ENCODE assay signal across 1 cellular context in the genomic region with DNA sequence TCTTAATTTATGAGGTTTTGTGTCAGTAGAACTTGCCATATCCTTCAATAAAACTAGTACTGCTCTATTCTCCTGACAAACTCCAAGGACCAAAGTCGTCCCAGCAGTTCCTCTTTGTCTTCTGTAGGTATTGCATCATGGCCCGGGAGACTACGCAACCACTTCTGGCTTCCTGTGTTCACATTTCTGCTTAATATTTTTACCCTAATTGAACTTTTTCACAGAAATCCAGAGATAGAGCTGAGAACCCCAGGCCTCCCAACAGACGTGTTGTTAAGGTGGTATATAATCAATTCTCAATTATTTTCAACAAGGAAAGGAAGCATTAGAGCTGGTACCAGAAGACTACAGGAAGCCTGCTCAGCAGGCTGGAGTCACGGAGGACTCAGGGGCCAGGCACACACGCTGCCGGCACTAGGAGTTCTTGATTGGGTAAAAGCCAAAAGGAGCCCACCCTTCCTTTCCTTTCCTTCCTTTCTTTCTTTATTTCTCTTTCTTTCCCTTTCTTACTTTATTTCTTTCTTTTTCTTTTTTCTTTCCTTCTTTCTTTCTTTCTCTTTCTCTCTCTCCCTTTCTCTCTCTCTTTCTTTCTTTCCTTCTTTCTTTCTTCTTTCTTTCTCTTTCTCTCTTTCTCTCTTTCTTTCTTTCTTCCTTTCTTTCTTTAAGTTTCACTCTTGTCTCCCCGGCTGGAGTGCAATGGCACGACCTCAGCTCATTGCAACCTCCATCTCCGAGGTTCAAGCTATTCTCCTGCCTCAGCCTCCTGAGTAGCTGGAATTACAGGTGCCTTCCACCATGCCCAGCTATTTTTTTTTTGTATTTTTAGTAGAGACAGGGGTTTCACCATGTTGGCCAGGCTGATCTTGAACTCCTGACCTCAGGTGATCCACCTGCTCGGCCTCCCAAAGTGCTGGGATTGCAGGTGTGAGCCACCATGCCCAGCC.
TF ChIP-seq lines count a peak whose summit lies in the region.

No MANE protein-coding gene starts in this region.

TF ChIP-seq in K562, 482 proteins besides CTCF, POLR2A, EP300 and RAD21 (continued from another document and continues in another):
- TF ChIP-seq PBX2 (CRISPR knock-in tag; IDR thresholded peaks at IDR 0.05; ENCODE audit: low read depth), result no peak
- no peak for TF ChIP-seq PBX2 (tag; conservative IDR thresholded peaks at IDR 0.05; ENCODE audit: low read depth)
- no peak for TF ChIP-seq RBM15 (IDR thresholded peaks at IDR 0.05; ENCODE audit: insufficient read depth, low read length)
- TF ChIP-seq KDM2B (CRISPR knock-in tag; IDR thresholded peaks at IDR 0.05), result no peak
- TF ChIP-seq ELF4 (CRISPR knock-in tag; IDR thresholded peaks at IDR 0.05), result 0 out of 2 replicates have a peak, but pooled peaks have one; percentile 61
- TF ChIP-seq, protein P1, sequence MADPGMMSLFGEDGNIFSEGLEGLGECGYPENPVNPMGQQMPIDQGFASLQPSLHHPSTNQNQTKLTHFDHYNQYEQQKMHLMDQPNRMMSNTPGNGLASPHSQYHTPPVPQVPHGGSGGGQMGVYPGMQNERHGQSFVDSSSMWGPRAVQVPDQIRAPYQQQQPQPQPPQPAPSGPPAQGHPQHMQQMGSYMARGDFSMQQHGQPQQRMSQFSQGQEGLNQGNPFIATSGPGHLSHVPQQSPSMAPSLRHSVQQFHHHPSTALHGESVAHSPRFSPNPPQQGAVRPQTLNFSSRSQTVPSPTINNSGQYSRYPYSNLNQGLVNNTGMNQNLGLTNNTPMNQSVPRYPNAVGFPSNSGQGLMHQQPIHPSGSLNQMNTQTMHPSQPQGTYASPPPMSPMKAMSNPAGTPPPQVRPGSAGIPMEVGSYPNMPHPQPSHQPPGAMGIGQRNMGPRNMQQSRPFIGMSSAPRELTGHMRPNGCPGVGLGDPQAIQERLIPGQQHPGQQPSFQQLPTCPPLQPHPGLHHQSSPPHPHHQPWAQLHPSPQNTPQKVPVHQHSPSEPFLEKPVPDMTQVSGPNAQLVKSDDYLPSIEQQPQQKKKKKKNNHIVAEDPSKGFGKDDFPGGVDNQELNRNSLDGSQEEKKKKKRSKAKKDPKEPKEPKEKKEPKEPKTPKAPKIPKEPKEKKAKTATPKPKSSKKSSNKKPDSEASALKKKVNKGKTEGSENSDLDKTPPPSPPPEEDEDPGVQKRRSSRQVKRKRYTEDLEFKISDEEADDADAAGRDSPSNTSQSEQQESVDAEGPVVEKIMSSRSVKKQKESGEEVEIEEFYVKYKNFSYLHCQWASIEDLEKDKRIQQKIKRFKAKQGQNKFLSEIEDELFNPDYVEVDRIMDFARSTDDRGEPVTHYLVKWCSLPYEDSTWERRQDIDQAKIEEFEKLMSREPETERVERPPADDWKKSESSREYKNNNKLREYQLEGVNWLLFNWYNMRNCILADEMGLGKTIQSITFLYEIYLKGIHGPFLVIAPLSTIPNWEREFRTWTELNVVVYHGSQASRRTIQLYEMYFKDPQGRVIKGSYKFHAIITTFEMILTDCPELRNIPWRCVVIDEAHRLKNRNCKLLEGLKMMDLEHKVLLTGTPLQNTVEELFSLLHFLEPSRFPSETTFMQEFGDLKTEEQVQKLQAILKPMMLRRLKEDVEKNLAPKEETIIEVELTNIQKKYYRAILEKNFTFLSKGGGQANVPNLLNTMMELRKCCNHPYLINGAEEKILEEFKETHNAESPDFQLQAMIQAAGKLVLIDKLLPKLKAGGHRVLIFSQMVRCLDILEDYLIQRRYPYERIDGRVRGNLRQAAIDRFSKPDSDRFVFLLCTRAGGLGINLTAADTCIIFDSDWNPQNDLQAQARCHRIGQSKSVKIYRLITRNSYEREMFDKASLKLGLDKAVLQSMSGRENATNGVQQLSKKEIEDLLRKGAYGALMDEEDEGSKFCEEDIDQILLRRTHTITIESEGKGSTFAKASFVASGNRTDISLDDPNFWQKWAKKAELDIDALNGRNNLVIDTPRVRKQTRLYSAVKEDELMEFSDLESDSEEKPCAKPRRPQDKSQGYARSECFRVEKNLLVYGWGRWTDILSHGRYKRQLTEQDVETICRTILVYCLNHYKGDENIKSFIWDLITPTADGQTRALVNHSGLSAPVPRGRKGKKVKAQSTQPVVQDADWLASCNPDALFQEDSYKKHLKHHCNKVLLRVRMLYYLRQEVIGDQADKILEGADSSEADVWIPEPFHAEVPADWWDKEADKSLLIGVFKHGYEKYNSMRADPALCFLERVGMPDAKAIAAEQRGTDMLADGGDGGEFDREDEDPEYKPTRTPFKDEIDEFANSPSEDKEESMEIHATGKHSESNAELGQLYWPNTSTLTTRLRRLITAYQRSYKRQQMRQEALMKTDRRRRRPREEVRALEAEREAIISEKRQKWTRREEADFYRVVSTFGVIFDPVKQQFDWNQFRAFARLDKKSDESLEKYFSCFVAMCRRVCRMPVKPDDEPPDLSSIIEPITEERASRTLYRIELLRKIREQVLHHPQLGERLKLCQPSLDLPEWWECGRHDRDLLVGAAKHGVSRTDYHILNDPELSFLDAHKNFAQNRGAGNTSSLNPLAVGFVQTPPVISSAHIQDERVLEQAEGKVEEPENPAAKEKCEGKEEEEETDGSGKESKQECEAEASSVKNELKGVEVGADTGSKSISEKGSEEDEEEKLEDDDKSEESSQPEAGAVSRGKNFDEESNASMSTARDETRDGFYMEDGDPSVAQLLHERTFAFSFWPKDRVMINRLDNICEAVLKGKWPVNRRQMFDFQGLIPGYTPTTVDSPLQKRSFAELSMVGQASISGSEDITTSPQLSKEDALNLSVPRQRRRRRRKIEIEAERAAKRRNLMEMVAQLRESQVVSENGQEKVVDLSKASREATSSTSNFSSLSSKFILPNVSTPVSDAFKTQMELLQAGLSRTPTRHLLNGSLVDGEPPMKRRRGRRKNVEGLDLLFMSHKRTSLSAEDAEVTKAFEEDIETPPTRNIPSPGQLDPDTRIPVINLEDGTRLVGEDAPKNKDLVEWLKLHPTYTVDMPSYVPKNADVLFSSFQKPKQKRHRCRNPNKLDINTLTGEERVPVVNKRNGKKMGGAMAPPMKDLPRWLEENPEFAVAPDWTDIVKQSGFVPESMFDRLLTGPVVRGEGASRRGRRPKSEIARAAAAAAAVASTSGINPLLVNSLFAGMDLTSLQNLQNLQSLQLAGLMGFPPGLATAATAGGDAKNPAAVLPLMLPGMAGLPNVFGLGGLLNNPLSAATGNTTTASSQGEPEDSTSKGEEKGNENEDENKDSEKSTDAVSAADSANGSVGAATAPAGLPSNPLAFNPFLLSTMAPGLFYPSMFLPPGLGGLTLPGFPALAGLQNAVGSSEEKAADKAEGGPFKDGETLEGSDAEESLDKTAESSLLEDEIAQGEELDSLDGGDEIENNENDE (IDR thresholded peaks at IDR 0.05; ENCODE audit: low read depth, low read length), result no peak
- TF ChIP-seq SMAD1 (IDR thresholded peaks at IDR 0.05; ENCODE audit: low read depth, low read length, partially characterized antibody), result no peak
- peak in 1 of 2 experiments; percentile 37 for TF ChIP-seq AFF1 (IDR thresholded peaks at IDR 0.05; ENCODE audit: low read depth in 1 of 2, partially characterized antibody in 2 of 2)
- no peak for TF ChIP-seq ZNF436 (CRISPR knock-in tag; IDR thresholded peaks at IDR 0.05)
- no peak for TF ChIP-seq NCOA6 (IDR thresholded peaks at IDR 0.05)
- peak; percentile 72; the same call in 1 of the 2 replicates for TF ChIP-seq ZNF584 (CRISPR knock-in tag; IDR thresholded peaks at IDR 0.05; ENCODE audit: low read depth)
- TF ChIP-seq, protein P2, sequence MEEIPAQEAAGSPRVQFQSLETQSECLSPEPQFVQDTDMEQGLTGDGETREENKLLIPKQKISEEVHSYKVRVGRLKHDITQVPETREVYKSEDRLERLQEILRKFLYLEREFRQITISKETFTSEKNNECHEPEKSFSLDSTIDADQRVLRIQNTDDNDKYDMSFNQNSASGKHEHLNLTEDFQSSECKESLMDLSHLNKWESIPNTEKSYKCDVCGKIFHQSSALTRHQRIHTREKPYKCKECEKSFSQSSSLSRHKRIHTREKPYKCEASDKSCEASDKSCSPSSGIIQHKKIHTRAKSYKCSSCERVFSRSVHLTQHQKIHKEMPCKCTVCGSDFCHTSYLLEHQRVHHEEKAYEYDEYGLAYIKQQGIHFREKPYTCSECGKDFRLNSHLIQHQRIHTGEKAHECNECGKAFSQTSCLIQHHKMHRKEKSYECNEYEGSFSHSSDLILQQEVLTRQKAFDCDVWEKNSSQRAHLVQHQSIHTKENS (CRISPR knock-in tag; IDR thresholded peaks at IDR 0.05), result no peak
- TF ChIP-seq MXI1 (IDR thresholded peaks at IDR 0.05; ENCODE audit: low read depth, low read length), result no peak
- TF ChIP-seq, protein P3, sequence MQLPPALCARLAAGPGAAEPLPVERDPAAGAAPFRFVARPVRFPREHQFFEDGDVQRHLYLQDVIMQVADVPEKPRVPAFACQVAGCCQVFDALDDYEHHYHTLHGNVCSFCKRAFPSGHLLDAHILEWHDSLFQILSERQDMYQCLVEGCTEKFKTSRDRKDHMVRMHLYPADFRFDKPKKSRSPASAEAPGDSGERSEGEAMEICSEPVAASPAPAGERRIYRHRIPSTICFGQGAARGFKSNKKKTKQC (CRISPR knock-in tag; IDR thresholded peaks at IDR 0.05), result no peak
- TF ChIP-seq PHB (CRISPR knock-in tag; IDR thresholded peaks at IDR 0.05), result no peak
- TF ChIP-seq PCBP1 (IDR thresholded peaks at IDR 0.05; ENCODE audit: low read depth, low read length, poor library complexity, severe bottlenecking), result no peak
- TF ChIP-seq, protein P4, sequence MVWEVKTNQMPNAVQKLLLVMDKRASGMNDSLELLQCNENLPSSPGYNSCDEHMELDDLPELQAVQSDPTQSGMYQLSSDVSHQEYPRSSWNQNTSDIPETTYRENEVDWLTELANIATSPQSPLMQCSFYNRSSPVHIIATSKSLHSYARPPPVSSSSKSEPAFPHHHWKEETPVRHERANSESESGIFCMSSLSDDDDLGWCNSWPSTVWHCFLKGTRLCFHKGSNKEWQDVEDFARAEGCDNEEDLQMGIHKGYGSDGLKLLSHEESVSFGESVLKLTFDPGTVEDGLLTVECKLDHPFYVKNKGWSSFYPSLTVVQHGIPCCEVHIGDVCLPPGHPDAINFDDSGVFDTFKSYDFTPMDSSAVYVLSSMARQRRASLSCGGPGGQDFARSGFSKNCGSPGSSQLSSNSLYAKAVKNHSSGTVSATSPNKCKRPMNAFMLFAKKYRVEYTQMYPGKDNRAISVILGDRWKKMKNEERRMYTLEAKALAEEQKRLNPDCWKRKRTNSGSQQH (CRISPR knock-in tag; IDR thresholded peaks at IDR 0.05), result 0 out of 2 replicates have a peak, but pooled peaks have one; percentile 40
- no peak for TF ChIP-seq POLR2H (tag; IDR thresholded peaks at IDR 0.05; ENCODE audit: low read depth)
- TF ChIP-seq KLF16 (IDR thresholded peaks at IDR 0.05), result no peak
- TF ChIP-seq HDAC3 (IDR thresholded peaks at IDR 0.05; ENCODE audit: borderline replicate concordance, partially characterized antibody), result no peak
- no peak for TF ChIP-seq DIDO1 (tag; IDR thresholded peaks at IDR 0.05; ENCODE audit: low read depth)
- peak; percentile 95 for TF ChIP-seq SPI1 (IDR thresholded peaks at IDR 0.05; ENCODE audit: borderline replicate concordance, low read depth, low read length)
- TF ChIP-seq SRSF3 (IDR thresholded peaks at IDR 0.05; ENCODE audit: insufficient read depth, low read length), result no peak
- no peak for TF ChIP-seq ZNF395 (CRISPR knock-in tag; IDR thresholded peaks at IDR 0.05)
- no peak for TF ChIP-seq MAFG (tag; conservative IDR thresholded peaks at IDR 0.05)
